3 cellular contexts compared by ENCODE assay signal in the genomic region with DNA sequence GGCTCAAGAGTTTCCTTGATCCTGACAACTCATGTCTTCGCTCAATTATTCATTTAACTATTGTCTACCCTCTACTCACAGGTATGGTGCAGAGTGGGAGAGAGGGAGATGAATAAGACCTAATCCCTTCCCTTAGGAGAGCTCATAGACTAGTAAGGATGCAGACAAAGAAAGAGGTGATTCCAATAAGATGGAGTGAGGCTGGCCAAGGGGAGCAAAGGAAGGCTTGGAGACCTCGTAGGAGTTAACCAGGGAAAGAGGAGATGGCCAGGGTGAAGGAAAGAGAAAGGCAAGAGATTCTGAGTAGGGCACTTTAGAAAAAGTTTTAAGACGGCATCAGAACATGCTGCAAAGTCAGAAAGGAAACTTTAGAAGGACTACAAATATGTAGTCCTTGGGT.
TF ChIP-seq lines count a peak whose summit lies in the region.

No MANE protein-coding gene starts in this region.

TF ChIP-seq in GM12878, 131 proteins besides CTCF, POLR2A, EP300 and RAD21:
- TF ChIP-seq, protein P1, sequence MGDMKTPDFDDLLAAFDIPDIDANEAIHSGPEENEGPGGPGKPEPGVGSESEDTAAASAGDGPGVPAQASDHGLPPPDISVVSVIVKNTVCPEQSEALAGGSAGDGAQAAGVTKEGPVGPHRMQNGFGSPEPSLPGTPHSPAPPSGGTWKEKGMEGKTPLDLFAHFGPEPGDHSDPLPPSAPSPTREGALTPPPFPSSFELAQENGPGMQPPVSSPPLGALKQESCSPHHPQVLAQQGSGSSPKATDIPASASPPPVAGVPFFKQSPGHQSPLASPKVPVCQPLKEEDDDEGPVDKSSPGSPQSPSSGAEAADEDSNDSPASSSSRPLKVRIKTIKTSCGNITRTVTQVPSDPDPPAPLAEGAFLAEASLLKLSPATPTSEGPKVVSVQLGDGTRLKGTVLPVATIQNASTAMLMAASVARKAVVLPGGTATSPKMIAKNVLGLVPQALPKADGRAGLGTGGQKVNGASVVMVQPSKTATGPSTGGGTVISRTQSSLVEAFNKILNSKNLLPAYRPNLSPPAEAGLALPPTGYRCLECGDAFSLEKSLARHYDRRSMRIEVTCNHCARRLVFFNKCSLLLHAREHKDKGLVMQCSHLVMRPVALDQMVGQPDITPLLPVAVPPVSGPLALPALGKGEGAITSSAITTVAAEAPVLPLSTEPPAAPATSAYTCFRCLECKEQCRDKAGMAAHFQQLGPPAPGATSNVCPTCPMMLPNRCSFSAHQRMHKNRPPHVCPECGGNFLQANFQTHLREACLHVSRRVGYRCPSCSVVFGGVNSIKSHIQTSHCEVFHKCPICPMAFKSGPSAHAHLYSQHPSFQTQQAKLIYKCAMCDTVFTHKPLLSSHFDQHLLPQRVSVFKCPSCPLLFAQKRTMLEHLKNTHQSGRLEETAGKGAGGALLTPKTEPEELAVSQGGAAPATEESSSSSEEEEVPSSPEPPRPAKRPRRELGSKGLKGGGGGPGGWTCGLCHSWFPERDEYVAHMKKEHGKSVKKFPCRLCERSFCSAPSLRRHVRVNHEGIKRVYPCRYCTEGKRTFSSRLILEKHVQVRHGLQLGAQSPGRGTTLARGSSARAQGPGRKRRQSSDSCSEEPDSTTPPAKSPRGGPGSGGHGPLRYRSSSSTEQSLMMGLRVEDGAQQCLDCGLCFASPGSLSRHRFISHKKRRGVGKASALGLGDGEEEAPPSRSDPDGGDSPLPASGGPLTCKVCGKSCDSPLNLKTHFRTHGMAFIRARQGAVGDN (IDR thresholded peaks at IDR 0.05): peak; percentile 72
- TF ChIP-seq, protein P2, sequence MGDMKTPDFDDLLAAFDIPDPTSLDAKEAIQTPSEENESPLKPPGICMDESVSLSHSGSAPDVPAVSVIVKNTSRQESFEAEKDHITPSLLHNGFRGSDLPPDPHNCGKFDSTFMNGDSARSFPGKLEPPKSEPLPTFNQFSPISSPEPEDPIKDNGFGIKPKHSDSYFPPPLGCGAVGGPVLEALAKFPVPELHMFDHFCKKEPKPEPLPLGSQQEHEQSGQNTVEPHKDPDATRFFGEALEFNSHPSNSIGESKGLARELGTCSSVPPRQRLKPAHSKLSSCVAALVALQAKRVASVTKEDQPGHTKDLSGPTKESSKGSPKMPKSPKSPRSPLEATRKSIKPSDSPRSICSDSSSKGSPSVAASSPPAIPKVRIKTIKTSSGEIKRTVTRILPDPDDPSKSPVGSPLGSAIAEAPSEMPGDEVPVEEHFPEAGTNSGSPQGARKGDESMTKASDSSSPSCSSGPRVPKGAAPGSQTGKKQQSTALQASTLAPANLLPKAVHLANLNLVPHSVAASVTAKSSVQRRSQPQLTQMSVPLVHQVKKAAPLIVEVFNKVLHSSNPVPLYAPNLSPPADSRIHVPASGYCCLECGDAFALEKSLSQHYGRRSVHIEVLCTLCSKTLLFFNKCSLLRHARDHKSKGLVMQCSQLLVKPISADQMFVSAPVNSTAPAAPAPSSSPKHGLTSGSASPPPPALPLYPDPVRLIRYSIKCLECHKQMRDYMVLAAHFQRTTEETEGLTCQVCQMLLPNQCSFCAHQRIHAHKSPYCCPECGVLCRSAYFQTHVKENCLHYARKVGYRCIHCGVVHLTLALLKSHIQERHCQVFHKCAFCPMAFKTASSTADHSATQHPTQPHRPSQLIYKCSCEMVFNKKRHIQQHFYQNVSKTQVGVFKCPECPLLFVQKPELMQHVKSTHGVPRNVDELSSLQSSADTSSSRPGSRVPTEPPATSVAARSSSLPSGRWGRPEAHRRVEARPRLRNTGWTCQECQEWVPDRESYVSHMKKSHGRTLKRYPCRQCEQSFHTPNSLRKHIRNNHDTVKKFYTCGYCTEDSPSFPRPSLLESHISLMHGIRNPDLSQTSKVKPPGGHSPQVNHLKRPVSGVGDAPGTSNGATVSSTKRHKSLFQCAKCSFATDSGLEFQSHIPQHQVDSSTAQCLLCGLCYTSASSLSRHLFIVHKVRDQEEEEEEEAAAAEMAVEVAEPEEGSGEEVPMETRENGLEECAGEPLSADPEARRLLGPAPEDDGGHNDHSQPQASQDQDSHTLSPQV (IDR thresholded peaks at IDR 0.05): peak; percentile 92
- no peak for TF ChIP-seq ZZZ3 (IDR thresholded peaks at IDR 0.05; ENCODE audit: control insufficient read depth, insufficient read length, low read depth)

TF ChIP-seq in H1, 55 proteins besides CTCF, POLR2A, EP300 and RAD21 (continues in another document):
- TF ChIP-seq, protein P3, sequence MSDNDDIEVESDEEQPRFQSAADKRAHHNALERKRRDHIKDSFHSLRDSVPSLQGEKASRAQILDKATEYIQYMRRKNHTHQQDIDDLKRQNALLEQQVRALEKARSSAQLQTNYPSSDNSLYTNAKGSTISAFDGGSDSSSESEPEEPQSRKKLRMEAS (IDR thresholded peaks at IDR 0.05): no peak
- TF ChIP-seq, protein P4, sequence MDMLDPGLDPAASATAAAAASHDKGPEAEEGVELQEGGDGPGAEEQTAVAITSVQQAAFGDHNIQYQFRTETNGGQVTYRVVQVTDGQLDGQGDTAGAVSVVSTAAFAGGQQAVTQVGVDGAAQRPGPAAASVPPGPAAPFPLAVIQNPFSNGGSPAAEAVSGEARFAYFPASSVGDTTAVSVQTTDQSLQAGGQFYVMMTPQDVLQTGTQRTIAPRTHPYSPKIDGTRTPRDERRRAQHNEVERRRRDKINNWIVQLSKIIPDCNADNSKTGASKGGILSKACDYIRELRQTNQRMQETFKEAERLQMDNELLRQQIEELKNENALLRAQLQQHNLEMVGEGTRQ (IDR thresholded peaks at IDR 0.05; ENCODE audit: low read length): no peak
- TF ChIP-seq PHF8 (conservative IDR thresholded peaks at IDR 0.05; ENCODE audit: low read depth, low read length): no peak
- no peak for TF ChIP-seq SRF (IDR thresholded peaks at IDR 0.05; ENCODE audit: low read depth, low read length)
- no peak for TF ChIP-seq SIN3A (conservative IDR thresholded peaks at IDR 0.05 in 1 of 2, IDR thresholded peaks at IDR 0.05 in 1 of 2; ENCODE audit: low read depth in 1 of 2, low read length in 2 of 2)

TF ChIP-seq in neural cell, 6 proteins besides CTCF, POLR2A, EP300 and RAD21:
- no peak for TF ChIP-seq SMC3 (conservative IDR thresholded peaks at IDR 0.05; ENCODE audit: poor library complexity)
- TF ChIP-seq, protein P5, sequence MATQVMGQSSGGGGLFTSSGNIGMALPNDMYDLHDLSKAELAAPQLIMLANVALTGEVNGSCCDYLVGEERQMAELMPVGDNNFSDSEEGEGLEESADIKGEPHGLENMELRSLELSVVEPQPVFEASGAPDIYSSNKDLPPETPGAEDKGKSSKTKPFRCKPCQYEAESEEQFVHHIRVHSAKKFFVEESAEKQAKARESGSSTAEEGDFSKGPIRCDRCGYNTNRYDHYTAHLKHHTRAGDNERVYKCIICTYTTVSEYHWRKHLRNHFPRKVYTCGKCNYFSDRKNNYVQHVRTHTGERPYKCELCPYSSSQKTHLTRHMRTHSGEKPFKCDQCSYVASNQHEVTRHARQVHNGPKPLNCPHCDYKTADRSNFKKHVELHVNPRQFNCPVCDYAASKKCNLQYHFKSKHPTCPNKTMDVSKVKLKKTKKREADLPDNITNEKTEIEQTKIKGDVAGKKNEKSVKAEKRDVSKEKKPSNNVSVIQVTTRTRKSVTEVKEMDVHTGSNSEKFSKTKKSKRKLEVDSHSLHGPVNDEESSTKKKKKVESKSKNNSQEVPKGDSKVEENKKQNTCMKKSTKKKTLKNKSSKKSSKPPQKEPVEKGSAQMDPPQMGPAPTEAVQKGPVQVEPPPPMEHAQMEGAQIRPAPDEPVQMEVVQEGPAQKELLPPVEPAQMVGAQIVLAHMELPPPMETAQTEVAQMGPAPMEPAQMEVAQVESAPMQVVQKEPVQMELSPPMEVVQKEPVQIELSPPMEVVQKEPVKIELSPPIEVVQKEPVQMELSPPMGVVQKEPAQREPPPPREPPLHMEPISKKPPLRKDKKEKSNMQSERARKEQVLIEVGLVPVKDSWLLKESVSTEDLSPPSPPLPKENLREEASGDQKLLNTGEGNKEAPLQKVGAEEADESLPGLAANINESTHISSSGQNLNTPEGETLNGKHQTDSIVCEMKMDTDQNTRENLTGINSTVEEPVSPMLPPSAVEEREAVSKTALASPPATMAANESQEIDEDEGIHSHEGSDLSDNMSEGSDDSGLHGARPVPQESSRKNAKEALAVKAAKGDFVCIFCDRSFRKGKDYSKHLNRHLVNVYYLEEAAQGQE (IDR thresholded peaks at IDR 0.05; ENCODE audit: borderline replicate concordance): no peak
- TF ChIP-seq TAF1 (IDR thresholded peaks at IDR 0.05; ENCODE audit: low read depth): no peak
- TF ChIP-seq MXI1 (conservative IDR thresholded peaks at IDR 0.05; ENCODE audit: poor library complexity, severe bottlenecking): no peak
- no peak for TF ChIP-seq EZH2 (IDR thresholded peaks at IDR 0.05; ENCODE audit: borderline replicate concordance, insufficient read depth, low read length, poor library complexity, severe bottlenecking)
- TF ChIP-seq POLR2AphosphoS5 (IDR thresholded peaks at IDR 0.05): no peak
TF ChIP-seq in neural cell: peak in this region for 0.
